In genomic region chr3:37139567-37140052, GRCh38 we compare ENCODE assay signal across 13 cellular contexts. TPM values are rescaled to one million over a fixed set of nuclear protein-coding genes. Genes with fewer than 3 reads are reported as not detected.
A peak's percentile ranks its signal among the peaks of the same experiment; 100 is the strongest.
DNase-seq lines count a peak whose midpoint lies in the region; ATAC-seq, FAIRE-seq and TF ChIP-seq lines count a peak whose summit lies in the region.
"Had no signal": no experiment of that assay in that cellular context is flagged by ENCODE, and none has a peak within 500 bp of the region (broad histone marks: within the 10 kb centered on the region; RNA-seq: fewer than 3 reads in every experiment).

No MANE protein-coding gene starts in this region.

- WGBS in tibial nerve, 2 donors = 100% methylated on average over 1 of the region's 1 CpG
- 89 to 100% (median 94%) methylated on average over 1 of the region's 1 CpG for WGBS in psoas muscle, 3 donors

- no peak for TF ChIP-seq POLR2A in tibial nerve (IDR thresholded peaks at IDR 0.05)

- DNase-seq in GM10248 (ENCODE audit: extremely low spot score) (peak; percentile 32), GM19239 (ENCODE audit: insufficient read length, low spot score) (no peak), left cardiac atrium (no peak), cerebellar cortex (ENCODE audit: low spot score) (no peak), tibial nerve (ENCODE audit: low spot score in 2 of 2) (no peak), psoas muscle (no peak)
- no peak for DNase-seq in activated naive CD4-positive, alpha-beta T cell treated with Interleukin-2 at 50 U/mL for 16 hours
- DNase-seq: amniotic stem cell; NCI-H1694; NCI-H82; stimulated activated CD4-positive, alpha-beta T cell treated with anti-CD3 and anti-CD28 coated beads, Interleukin-4, amount 100 ng/mL, for 24 hours had no signal

- H3K36me3 ChIP-seq in tibial nerve (peaks cover 0 to 23% (median 0%) of the 10 kb centered on the region in 3 donors), psoas muscle (ENCODE audit: insufficient read depth in 1 of 2, low read depth in 1 of 2) (peaks cover 0 to 17% of the 10 kb centered on the region in 2 donors)

- FAIRE-seq in GM19239 (lab: Jason Lieb, UNC) = peak; percentile 49

- no peak for TF ChIP-seq EP300 in tibial nerve (IDR thresholded peaks at IDR 0.05)

- ATAC-seq in HG03095 (IDR thresholded peaks at IDR 0.05; ENCODE audit: unreplicated experiment) (peak; percentile 47), left cardiac atrium (peak; percentile 81 to 87), psoas muscle (no peak)

- no peak for TF ChIP-seq CTCF in GM10248 (IDR thresholded peaks at IDR 0.05; ENCODE audit: control extremely low read depth, extremely low read depth, low read depth, missing control alignments)
- no peak for TF ChIP-seq CTCF in tibial nerve (IDR thresholded peaks at IDR 0.05)
- TF ChIP-seq CTCF in psoas muscle (IDR thresholded peaks at IDR 0.05) = no peak

- no peaks in the 10 kb centered on the region for H3K27me3 ChIP-seq in tibial nerve
- no peaks in the 10 kb centered on the region for H3K27me3 ChIP-seq in psoas muscle (ENCODE audit: insufficient read depth in 3 of 3, low read length in 2 of 3)
- H3K27me3 ChIP-seq: SJSA1 had no signal

- H3K9me3 ChIP-seq in tibial nerve = no peaks in the 10 kb centered on the region
- H3K9me3 ChIP-seq in psoas muscle = no peaks in the 10 kb centered on the region
- H3K9me3 ChIP-seq: SJSA1 had no signal

- POLR2A ChIA-PET in GM10248 (lab: Yijun Ruan, JAX) = interaction anchor here (0.7 kb wide), 1 partner anchor 892 kb away, joined by 3 read pairs; no protein-coding TSS in a partner anchor

- H3K27ac ChIP-seq in tibial nerve (no peak overlapping the region), psoas muscle (no peak overlapping the region)
- H3K27ac ChIP-seq: SJSA1 had no signal

- H3K4me3 ChIP-seq in tibial nerve (no peak overlapping the region), psoas muscle (no peak overlapping the region)
- H3K4me3 ChIP-seq: SJSA1 had no signal

- CTCF ChIA-PET in GM10248 (lab: Yijun Ruan, JAX) = interaction anchor here (1.1 to 1.5 kb wide), 2 partner anchors 9 to 12 kb away, joined by 3 read pairs; no protein-coding TSS in a partner anchor

- intact Hi-C loops in left cardiac atrium (cut with DNase I) (no loop called here), psoas muscle (cut with DNase I) (no loop called here)

- peaks cover 0 to 6% (median 0%) of the 10 kb centered on the region in 4 donors for H3K4me1 ChIP-seq in tibial nerve
- H3K4me1 ChIP-seq in psoas muscle = peaks cover 33% of the 10 kb centered on the region

RNA-seq across cellular contexts. Expression of gene LRRFIP2, which starts 34.8 kb away (rescaled TPM):
- total RNA-seq in left cardiac atrium (100 to 1,000 TPM; 107 to 116 TPM), tibial nerve (10 to 100 TPM; 48.9 to 64.8 (median 62.7) TPM), psoas muscle (100 to 1,000 TPM; 124 to 163 (median 138) TPM)
- polyA plus RNA-seq in psoas muscle = 100 to 1,000 TPM in 1 of 3 donors, 10 to 100 TPM in 2; 35.7 to 135 (median 75.1) TPM

Comparison
In these comparisons a context has a peak if more than half of its experiments do, and no peak if none do; other contexts are left out.
1. ATAC-seq: peak in HG03095 (single experiment) and left cardiac atrium (2 of 2); none in psoas muscle (0 of 4).